Comparison of ENCODE assay signal across 26 cellular contexts in genomic region chr6:116036885-116037284, GRCh38. TPM values are rescaled to one million over a fixed set of nuclear protein-coding genes. Genes with fewer than 3 reads are reported as not detected.
"Had no signal": no experiment of that assay in that cellular context is flagged by ENCODE, and none has a peak within 500 bp of the region (broad histone marks: within the 10 kb centered on the region; RNA-seq: fewer than 3 reads in every experiment).

No MANE protein-coding gene starts in this region.

- DNase-seq: activated CD4-positive, alpha-beta memory T cell treated with anti-CD3 and anti-CD28 coated beads for 36 hours; activated CD4-positive, alpha-beta T cell treated with anti-CD3 and anti-CD28 coated beads for 48 hours; activated gamma-delta T cell treated with Interleukin-2 at 50 U/mL for 16 hours; activated T-cell treated with anti-CD3 and anti-CD28 coated beads for 4 hours; anterior cingulate cortex; caudate nucleus; effector CD4-positive, alpha-beta T cell; gastrocnemius medialis; hypothalamus; islet precursor cell; left cardiac atrium; mesenchymal stem cell; naive B cell; nucleus accumbens; right lobe of liver; small intestine; stimulated activated CD4-positive, alpha-beta T cell treated with anti-CD3 and anti-CD28 coated beads, Interleukin-2, amount 100 ng/mL, for 24 hours; stimulated activated naive CD8-positive, alpha-beta T cell treated with anti-CD3 and anti-CD28 coated beads, Interleukin-15, amount 100 ng/mL, for 72 hours; transverse colon; uterus had no signal

- H3K4me1 ChIP-seq: uterus had no signal

- H3K4me3 ChIP-seq: gastrocnemius medialis, right lobe of liver, suprapubic skin, transverse colon, uterus had no signal

- ATAC-seq: gastrocnemius medialis; right lobe of liver; stimulated activated effector memory CD8-positive, alpha-beta T cell treated with anti-CD3 and anti-CD28 coated beads, Interleukin-12 subunit alpha, Interleukin-12 subunit beta, amount 100 ng/mL, for 72 hours; stimulated activated naive CD8-positive, alpha-beta T cell treated with anti-CD3 and anti-CD28 coated beads, Interleukin-15, amount 100 ng/mL, for 72 hours had no signal

- H3K27me3 ChIP-seq: gastrocnemius medialis, right lobe of liver, suprapubic skin, transverse colon, uterus had no signal

- FAIRE-seq: endometrium, small intestine had no signal

- H3K9me3 ChIP-seq: gastrocnemius medialis, right lobe of liver, suprapubic skin, transverse colon, uterus had no signal

- H3K36me3 ChIP-seq: gastrocnemius medialis, suprapubic skin, transverse colon, uterus had no signal

- H3K27ac ChIP-seq: right lobe of liver, suprapubic skin, transverse colon, uterus had no signal

RNA-seq across cellular contexts. Expression of gene FRK, which starts 23.8 kb away (rescaled TPM):
- total RNA-seq: activated T-helper 1 cell treated with anti-CD3 and anti-CD28 coated beads, Interleukin-12 subunit alpha, Interleukin-12 subunit beta, Interleukin-2, Interleukin-4 antibody, amounts not matched to agents 30 ng/mL and 10 ng/mL and 1 ng/mL, durations not matched to agents 14 hours and 24 hours and 36 hours; mononuclear cell had no signal
- polyA plus RNA-seq: neural cell had no signal
